ENCODE assay signal across 8 cellular contexts in genomic region chr12:98592825-98593322, GRCh38. TPM values are rescaled to one million over a fixed set of nuclear protein-coding genes. Genes with fewer than 3 reads are reported as not detected.
A peak's percentile ranks its signal among the peaks of the same experiment; 100 is the strongest.
DNase-seq lines count a peak whose midpoint lies in the region; ATAC-seq and TF ChIP-seq lines count a peak whose summit lies in the region.

No MANE protein-coding gene starts in this region.

- peaks cover 41% of the 10 kb centered on the region for H3K36me3 ChIP-seq in NT2/D1 (ENCODE audit: insufficient read depth, insufficient read length, low read length)
- peaks cover 20% of the 10 kb centered on the region for H3K36me3 ChIP-seq in neural progenitor cell

- peaks cover 44% of the 10 kb centered on the region for H3K36me3 Mint-ChIP-seq in dendritic cell treated with granulocyte-macrophage colony-stimulating factor and Interleukin-4, amounts not matched to agents 40 ng/mL and 50 ng/mL, for 4 days (ENCODE audit: low read depth)
- peaks cover 8% of the 10 kb centered on the region for H3K36me3 Mint-ChIP-seq in neural progenitor cell

- H2AFZ ChIP-seq in neural progenitor cell (replicated peaks) = peak overlapping the region; percentile 82

- peaks cover 5% of the 10 kb centered on the region for H3F3A ChIP-seq in neural progenitor cell (ENCODE audit: low read depth)

- H3K9ac ChIP-seq in NT2/D1 (ENCODE audit: insufficient read length, low read depth) (peak overlapping the region; percentile 14), neural progenitor cell (peak overlapping the region; percentile 24)

- H3K4me1 ChIP-seq in NT2/D1 (ENCODE audit: insufficient read depth, insufficient read length) (no peaks in the 10 kb centered on the region), neural progenitor cell (peaks cover 15% of the 10 kb centered on the region)

- H3K27me3 ChIP-seq in NT2/D1 (ENCODE audit: insufficient read depth, insufficient read length) (no peaks in the 10 kb centered on the region), neural progenitor cell (no peaks in the 10 kb centered on the region)

- H3K27ac ChIP-seq in neural progenitor cell = peak overlapping the region; percentile 7

- DNase-seq in NCI-H82 (lab: John Stamatoyannopoulos, UW) (peak; percentile 58), NCI-H82 treated with DMSO at 0.1 percent for 48 hours (lab: John Stamatoyannopoulos, UW; ENCODE audit: unreplicated experiment) (no peak), NT2/D1 (ENCODE audit: low read depth, low spot score) (no peak), neural progenitor cell (ENCODE audit: low spot score) (no peak), NCI-H2171 treated with DMSO at 0.1 percent for 48 hours (lab: John Stamatoyannopoulos, UW) (no peak), epidermal melanocyte (ENCODE audit: insufficient read length, low spot score) (no peak)

- peak overlapping the region; percentile 95 for H3K4me3 Mint-ChIP-seq in dendritic cell treated with granulocyte-macrophage colony-stimulating factor and Interleukin-4, amounts not matched to agents 40 ng/mL and 50 ng/mL, for 4 days
- peak overlapping the region; percentile 93 for H3K4me3 Mint-ChIP-seq in neural progenitor cell

- peaks cover 47% of the 10 kb centered on the region for H3K79me2 ChIP-seq in neural progenitor cell (ENCODE audit: low read depth)

- peaks cover 42% of the 10 kb centered on the region for H4K20me1 ChIP-seq in neural progenitor cell (ENCODE audit: low read depth)

- H3K4me3 ChIP-seq in NT2/D1 (ENCODE audit: insufficient read length, low read depth) (peak overlapping the region; percentile 3), neural progenitor cell (peak overlapping the region; percentile 98)

- intact Hi-C loops in dendritic cell treated with granulocyte-macrophage colony-stimulating factor and Interleukin-4, amounts not matched to agents 40 ng/mL and 50 ng/mL, for 4 days (cut with micrococcal nuclease) = loop anchor here (1.0 kb wide), 1 partner anchor 52 kb away; the partner anchor contains the start of gene APAF1

- no peak for ATAC-seq in GM21526 (IDR thresholded peaks at IDR 0.05; ENCODE audit: low FRiP score, unreplicated experiment)

- no peak for TF ChIP-seq CTCF in neural progenitor cell (IDR thresholded peaks at IDR 0.05)

- peak overlapping the region; percentile 89 for H3K4me2 ChIP-seq in neural progenitor cell

- no peaks in the 10 kb centered on the region for H3K9me3 ChIP-seq in NT2/D1 (ENCODE audit: insufficient read depth, low read length)
- H3K9me3 ChIP-seq in neural progenitor cell (ENCODE audit: low read depth) = no peaks in the 10 kb centered on the region

- peaks cover under 1% of the 10 kb centered on the region for H3K27me3 Mint-ChIP-seq in dendritic cell treated with granulocyte-macrophage colony-stimulating factor and Interleukin-4, amounts not matched to agents 40 ng/mL and 50 ng/mL, for 4 days
- peaks cover 6% of the 10 kb centered on the region for H3K27me3 Mint-ChIP-seq in neural progenitor cell (ENCODE audit: insufficient read depth, low read depth)

- H3K27ac Mint-ChIP-seq in dendritic cell treated with granulocyte-macrophage colony-stimulating factor and Interleukin-4, amounts not matched to agents 40 ng/mL and 50 ng/mL, for 4 days = peak overlapping the region; percentile 92
- H3K27ac Mint-ChIP-seq in neural progenitor cell = peak overlapping the region; percentile 96

- H3K4me1 Mint-ChIP-seq in dendritic cell treated with granulocyte-macrophage colony-stimulating factor and Interleukin-4, amounts not matched to agents 40 ng/mL and 50 ng/mL, for 4 days (ENCODE audit: low read depth) = peaks cover 23% of the 10 kb centered on the region
- peaks cover 20% of the 10 kb centered on the region for H3K4me1 Mint-ChIP-seq in neural progenitor cell

- H3K9me3 Mint-ChIP-seq in dendritic cell treated with granulocyte-macrophage colony-stimulating factor and Interleukin-4, amounts not matched to agents 40 ng/mL and 50 ng/mL, for 4 days = no peaks in the 10 kb centered on the region
- no peaks in the 10 kb centered on the region for H3K9me3 Mint-ChIP-seq in neural progenitor cell

RNA-seq across cellular contexts. Expression of gene SLC25A3, which starts 0.6 kb away (rescaled TPM):
- total RNA-seq in neural progenitor cell (ENCODE audit: low replicate concordance) = 956 and 1,100 TPM in 2 replicates

RNA-seq across cellular contexts. Expression of gene IKBIP, which starts 51.7 kb away (rescaled TPM):
- total RNA-seq in neural progenitor cell (ENCODE audit: low replicate concordance) = 31.1 and 51.6 TPM in 2 replicates

RNA-seq across cellular contexts. Expression of gene APAF1, which starts 52.2 kb away (rescaled TPM):
- 43.2 and 69.1 TPM in 2 replicates for total RNA-seq in neural progenitor cell (ENCODE audit: low replicate concordance)
